ENCODE assay signal across 19 cellular contexts in genomic region chr9:101702257-101702656, GRCh38. TPM values are rescaled to one million over a fixed set of nuclear protein-coding genes. Genes with fewer than 3 reads are reported as not detected.
DNase-seq lines count a peak whose midpoint lies in the region; ATAC-seq and TF ChIP-seq lines count a peak whose summit lies in the region.
"Had no signal": no experiment of that assay in that cellular context is flagged by ENCODE, and none has a peak within 500 bp of the region (broad histone marks: within the 10 kb centered on the region; RNA-seq: fewer than 3 reads in every experiment).

No MANE protein-coding gene starts in this region.

- no peak for TF ChIP-seq CTCF in 22Rv1 (IDR thresholded peaks at IDR 0.05)
- TF ChIP-seq CTCF in RWPE2 (IDR thresholded peaks at IDR 0.05; ENCODE audit: poor library complexity, severe bottlenecking): no peak

- H3K27ac ChIP-seq in 22Rv1 (0 out of 2 replicates have a peak overlapping the region, but pooled peaks have one; percentile 19), RWPE2 (ENCODE audit: poor library complexity, severe bottlenecking) (no peak overlapping the region)
- H3K27ac ChIP-seq: A549, BLaER1 had no signal

- H3K4me3 ChIP-seq in RWPE2 (ENCODE audit: severe bottlenecking): no peak overlapping the region
- H3K4me3 ChIP-seq: A549, BLaER1, GM23338 had no signal

- H3K4me1 Mint-ChIP-seq in stimulated activated naive B cell treated with anti-CD40 and anti-IgM and Interleukin-4, amounts not matched to agents 10 μg/mL and 1 μg/mL and 100 μg/mL, for 72 hours: peaks cover 5 to 9% of the 10 kb centered on the region in 2 donors

- peaks cover 12 to 16% of the 10 kb centered on the region in 2 donors for H3K27me3 Mint-ChIP-seq in stimulated activated naive B cell treated with anti-CD40 and anti-IgM and Interleukin-4, amounts not matched to agents 10 μg/mL and 1 μg/mL and 100 μg/mL, for 72 hours

- H3K27ac Mint-ChIP-seq in stimulated activated naive B cell treated with anti-CD40 and anti-IgM and Interleukin-4, amounts not matched to agents 10 μg/mL and 1 μg/mL and 100 μg/mL, for 72 hours: no peak overlapping the region
- H3K27ac Mint-ChIP-seq: CD14-positive monocyte; CD4-positive, alpha-beta memory T cell; GM23338 had no signal

- no peaks in the 10 kb centered on the region for H3K36me3 Mint-ChIP-seq in stimulated activated naive B cell treated with anti-CD40 and anti-IgM and Interleukin-4, amounts not matched to agents 10 μg/mL and 1 μg/mL and 100 μg/mL, for 72 hours
- H3K36me3 Mint-ChIP-seq: CD14-positive monocyte; CD4-positive, alpha-beta memory T cell had no signal

- ATAC-seq in RWPE2 (ENCODE audit: low read depth) (peak; percentile 77), esophagus mucosa (peak; percentile 60), GM18517 (IDR thresholded peaks at IDR 0.05; ENCODE audit: unreplicated experiment) (no peak)
- ATAC-seq in stimulated activated naive B cell treated with anti-CD40 and anti-IgM and Interleukin-4, amounts not matched to agents 10 μg/mL and 1 μg/mL and 100 μg/mL, for 72 hours (replicated peaks): no peak
- ATAC-seq: A549, GM23338, HepG2 had no signal

- no peaks in the 10 kb centered on the region for H3K9me3 ChIP-seq in RWPE2 (ENCODE audit: severe bottlenecking)
- H3K9me3 ChIP-seq: A549, BLaER1 had no signal

- H3K9me3 Mint-ChIP-seq in stimulated activated naive B cell treated with anti-CD40 and anti-IgM and Interleukin-4, amounts not matched to agents 10 μg/mL and 1 μg/mL and 100 μg/mL, for 72 hours: peaks cover 0 to 5% of the 10 kb centered on the region in 2 donors
- H3K9me3 Mint-ChIP-seq: GM23338 had no signal

- H3K4me3 Mint-ChIP-seq in stimulated activated naive B cell treated with anti-CD40 and anti-IgM and Interleukin-4, amounts not matched to agents 10 μg/mL and 1 μg/mL and 100 μg/mL, for 72 hours: no peak overlapping the region
- H3K4me3 Mint-ChIP-seq: CD14-positive monocyte; CD4-positive, alpha-beta memory T cell; GM23338 had no signal

- DNase-seq in ELR (ENCODE audit: low read depth): peak; percentile 3
- no peak for DNase-seq in RWPE2 (ENCODE audit: low spot score)
- DNase-seq in activated CD4-positive, CD25-positive, alpha-beta regulatory T cell (lab: John Stamatoyannopoulos, UW): no peak
- no peak for DNase-seq in HK-2 (ENCODE audit: unreplicated experiment)
- DNase-seq in stimulated activated naive B cell treated with anti-CD40 and anti-IgM and Interleukin-4, amounts not matched to agents 10 μg/mL and 1 μg/mL and 100 μg/mL, for 72 hours: no peak
- DNase-seq: CD4-positive, alpha-beta memory T cell; DMS153; DND-41; EL; HCEC 1CT; KG1 had no signal

- peaks cover 34% of the 10 kb centered on the region for H3K27me3 ChIP-seq in RWPE2 (ENCODE audit: insufficient read depth, poor library complexity, severe bottlenecking)
- H3K27me3 ChIP-seq: BLaER1 had no signal

- no peaks in the 10 kb centered on the region for H3K4me1 ChIP-seq in RWPE2 (ENCODE audit: insufficient read depth, poor library complexity, severe bottlenecking)
- H3K4me1 ChIP-seq: A549, BLaER1 had no signal

- no peaks in the 10 kb centered on the region for H3K36me3 ChIP-seq in RWPE2 (ENCODE audit: low read depth)
- H3K36me3 ChIP-seq: BLaER1 had no signal

RNA-seq across cellular contexts. Expression of gene GRIN3A, which starts 36.2 kb away (rescaled TPM):
- not detected for total RNA-seq in esophagus mucosa
- total RNA-seq: HepG2 had no signal

Comparison
In these comparisons a context has a peak if more than half of its experiments do, and no peak if none do; other contexts are left out.
1. ATAC-seq: peak in RWPE2 (single experiment) and esophagus mucosa (single experiment); none in stimulated activated naive B cell treated with anti-CD40 and anti-IgM and Interleukin-4, amounts not matched to agents 10 μg/mL and 1 μg/mL and 100 μg/mL, for 72 hours (0 of 2) and GM18517 (single experiment).